8 cellular contexts compared by ENCODE assay signal in the genomic region with DNA sequence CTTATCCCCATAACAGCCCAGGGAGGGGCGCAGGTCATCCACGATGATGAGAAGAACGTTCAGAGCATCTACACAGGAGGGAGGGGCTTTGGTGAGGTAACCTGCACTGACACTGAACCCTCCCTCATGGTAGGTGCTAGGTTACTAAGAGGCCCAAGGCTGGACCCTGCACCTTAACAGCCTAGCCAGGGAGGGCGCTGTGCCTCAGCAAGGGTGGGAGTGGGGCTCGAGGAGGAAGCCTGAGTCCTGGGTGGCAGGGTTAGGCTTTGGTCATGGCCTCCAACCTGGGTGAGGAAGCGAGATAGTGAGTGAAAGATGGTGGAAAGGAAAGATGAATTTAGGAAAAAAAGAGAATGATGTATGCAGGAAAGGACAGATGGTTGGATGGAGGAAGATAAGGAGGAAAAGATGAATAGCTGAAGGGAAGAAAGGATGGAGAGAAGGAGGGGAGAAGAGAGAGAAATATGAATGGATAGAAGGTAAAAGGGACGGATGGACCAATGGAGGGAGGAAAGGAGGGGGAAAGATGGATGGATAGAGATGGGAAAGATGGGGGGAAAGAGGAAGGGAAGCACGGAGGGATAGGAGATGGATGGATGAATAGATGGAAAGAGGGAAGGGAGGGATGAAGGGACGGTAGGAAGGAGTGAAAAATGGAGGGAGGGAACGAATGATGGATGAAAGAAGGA. TPM values are rescaled to one million over a fixed set of nuclear protein-coding genes. Genes with fewer than 3 reads are reported as not detected.
A peak's percentile ranks its signal among the peaks of the same experiment; 100 is the strongest.
DNase-seq lines count a peak whose midpoint lies in the region; ATAC-seq, FAIRE-seq and TF ChIP-seq lines count a peak whose summit lies in the region.

No MANE protein-coding gene starts in this region.

- H3K79me2 ChIP-seq in GM12878 (ENCODE audit: control insufficient read depth, insufficient read depth, low read length), result peaks cover 9% of the 10 kb centered on the region

- no peaks in the 10 kb centered on the region for H3K27me3 ChIP-seq in Caco-2 (replicated peaks; ENCODE audit: control insufficient read depth, insufficient read depth, low read length)
- H3K27me3 ChIP-seq in HL-60 (ENCODE audit: insufficient read depth, poor library complexity, severe bottlenecking), result no peaks in the 10 kb centered on the region
- H3K27me3 ChIP-seq in GM12878 (replicated peaks in 1 of 2; ENCODE audit: control insufficient read depth in 2 of 2, insufficient read depth in 2 of 2, low read length in 1 of 2), result no peaks in the 10 kb centered on the region; a peak in 1 of 4 replicates

- BruUV-seq in Caco-2 (replicated peaks; lab: Mats Ljungman, UMichigan) (TSS peak; percentile 43), GM12878 (replicated peaks; lab: Mats Ljungman, UMichigan) (TSS peak; percentile 60)

- H3K9ac ChIP-seq in GM12878 (ENCODE audit: control insufficient read depth, insufficient read depth, low read length) (peak overlapping the region; percentile 65), kidney (ENCODE audit: low read length in 2 of 2) (peak overlapping the region; percentile 65 to 80)

- no peak overlapping the region; the same call in 1 of the 2 replicates for H2AFZ ChIP-seq in GM12878 (ENCODE audit: control insufficient read depth, low read depth, low read length)

- peaks cover 16% of the 10 kb centered on the region for H3K36me3 Mint-ChIP-seq in Caco-2 (ENCODE audit: insufficient read depth, unreplicated experiment)

- H3K36me3 ChIP-seq in Caco-2 (ENCODE audit: control insufficient read depth, insufficient read depth, low read length) (no peaks in the 10 kb centered on the region), GM12878 (ENCODE audit: control insufficient read depth in 2 of 2, insufficient read depth in 2 of 2, low read length in 1 of 2) (no peaks in the 10 kb centered on the region), kidney (ENCODE audit: control insufficient read depth in 1 of 2, insufficient read depth in 2 of 2, low read length in 2 of 2) (peaks cover 4 to 20% of the 10 kb centered on the region in 2 donors)

- RAD21 ChIA-PET in GM12878 (lab: Charles Lee; ENCODE audit: unreplicated experiment), result interaction anchor here (1.1 to 1.8 kb wide), 2 partner anchors 36 kb away, joined by 3 to 13 read pairs; a partner anchor contains a TSS

- peak; percentile 36 for ATAC-seq in GM19463 (IDR thresholded peaks at IDR 0.05; ENCODE audit: unreplicated experiment)
- ATAC-seq in GM12878, result peak; percentile 75

- H3K27ac ChIP-seq in HL-60 (replicated peaks), result peak overlapping the region; percentile 82
- H3K27ac ChIP-seq in GM12878 (ENCODE audit: control insufficient read depth, insufficient read depth), result peak overlapping the region; percentile 67
- H3K27ac ChIP-seq in kidney (ENCODE audit: low read depth in 2 of 2, low read length in 2 of 2), result peak overlapping the region; percentile 80 to 86

- DNase-seq in Caco-2 (peak in 1 of 2 experiments; percentile 19), HL-60 (ENCODE audit: low read depth in 1 of 2, low spot score in 1 of 2) (no peak), T-helper 1 cell (peak; percentile 30 to 80 (median 62)), GM12878 (ENCODE audit: low read depth, low spot score) (no peak), kidney (no peak), NCI-H774 (lab: John Stamatoyannopoulos, UW) (no peak)
- DNase-seq in stimulated activated CD4-positive, alpha-beta T cell treated with anti-CD3 and anti-CD28 coated beads, TNF-alpha, amount 100 ng/mL, for 4 hours (ENCODE audit: low read depth in 3 of 3), result peak in 2 of 3 experiments; percentile 23 to 28

- TF ChIP-seq EP300 in GM12878 (IDR thresholded peaks at IDR 0.05; ENCODE audit: borderline replicate concordance in 1 of 2, control insufficient read depth in 1 of 2, low read depth in 2 of 2, low read length in 2 of 2), result no peak

- peak; percentile 45; the same call in 1 of the 2 replicates for TF ChIP-seq POLR2A in GM12878 (IDR thresholded peaks at IDR 0.05; ENCODE audit: low read depth, low read length)

- peak overlapping the region; percentile 69 for H3K4me2 ChIP-seq in GM12878 (ENCODE audit: control insufficient read depth, insufficient read depth)

- SMC1A ChIA-PET in GM12878 (lab: Charles Lee; ENCODE audit: uncharacterized antibody, unreplicated experiment), result no interaction called here

- H3K9me3 ChIP-seq in Caco-2 (no peaks in the 10 kb centered on the region), GM12878 (replicated peaks; ENCODE audit: control insufficient read depth, insufficient read depth, low read length) (no peaks in the 10 kb centered on the region), kidney (ENCODE audit: control insufficient read depth in 1 of 2, low read length in 2 of 2) (no peaks in the 10 kb centered on the region)

- POLR2A ChIA-PET in Caco-2 (lab: Charles Lee) (interaction anchor here (0.7 kb wide), 1 partner anchor 35 kb away, joined by 7 read pairs; a partner anchor contains a TSS), GM12878 (lab: Charles Lee) (interaction anchor here (0.9 to 1.9 kb wide), 6 partner anchors 10 to 436 kb away, joined by 3 to 12 read pairs (median 4); a partner anchor contains a TSS)

- H3K4me3 ChIP-seq in Caco-2 (ENCODE audit: low read depth, low read length), result peak overlapping the region; percentile 39
- H3K4me3 ChIP-seq in HL-60 (replicated peaks; ENCODE audit: insufficient read depth, low read length), result peak overlapping the region; percentile 36
- H3K4me3 ChIP-seq in GM12878, result peak overlapping the region; percentile 65
- peak overlapping the region; percentile 87 to 90 for H3K4me3 ChIP-seq in kidney (ENCODE audit: low read length in 2 of 2)

- TF ChIP-seq CTCF in Caco-2 (IDR thresholded peaks at IDR 0.05; ENCODE audit: insufficient read depth in 1 of 2, low read depth in 1 of 2, low read length in 1 of 2, severe bottlenecking in 1 of 2, unreplicated experiment in 1 of 2), result no peak
- TF ChIP-seq CTCF in HL-60 (IDR thresholded peaks at IDR 0.05; ENCODE audit: insufficient read depth, low read length), result no peak
- TF ChIP-seq CTCF in GM12878 (IDR thresholded peaks at IDR 0.05 in 2 of 3, conservative IDR thresholded peaks at IDR 0.05 in 1 of 3; ENCODE audit: control insufficient read depth in 2 of 3, extremely low read depth in 1 of 3, insufficient read depth in 1 of 3, low read depth in 3 of 3, low read length in 3 of 3), result peak; percentile 53 to 67 (median 59)
- no peak for TF ChIP-seq CTCF in kidney (IDR thresholded peaks at IDR 0.05; ENCODE audit: borderline replicate concordance, extremely low read depth, insufficient read depth)

- intact Hi-C loops in Caco-2 (cut with micrococcal nuclease; ENCODE audit: unreplicated experiment) (no loop called here), GM12878 (cut with micrococcal nuclease; ENCODE audit: unreplicated experiment) (loop anchor here (2.0 to 10.0 kb wide), 2 partner anchors 36 to 430 kb away; a partner anchor contains a TSS), kidney (cut with DNase I) (no loop called here)

- FAIRE-seq in GM12878 (lab: Jason Lieb, UNC), result no peak
- FAIRE-seq in kidney (lab: Jason Lieb, UNC), result no peak

- H3K4me1 ChIP-seq in Caco-2 (no peaks in the 10 kb centered on the region), GM12878 (ENCODE audit: control insufficient read depth, insufficient read depth, low read length) (peaks cover 23% of the 10 kb centered on the region), kidney (ENCODE audit: control insufficient read depth in 1 of 2, insufficient read depth in 1 of 2, low read depth in 1 of 2, low read length in 2 of 2) (peaks cover 0 to 4% of the 10 kb centered on the region in 2 donors)

- CTCF ChIA-PET in Caco-2 (lab: Charles Lee), result interaction anchor here (0.6 to 1.3 kb wide), 2 partner anchors 36 to 377 kb away, joined by 3 to 7 read pairs; a partner anchor contains a TSS
- CTCF ChIA-PET in GM12878 (lab: Yijun Ruan, JAX), result interaction anchor here (1.3 to 2.3 kb wide), 2 partner anchors 9 to 35 kb away, joined by 4 to 16 read pairs; a partner anchor contains a TSS

- H3K4me1 Mint-ChIP-seq in Caco-2 (ENCODE audit: low read depth, unreplicated experiment), result peaks cover 6% of the 10 kb centered on the region

- H4K20me1 ChIP-seq in GM12878 (ENCODE audit: control insufficient read depth, insufficient read depth), result no peaks in the 10 kb centered on the region; the same call in 1 of the 2 replicates

- in situ Hi-C loops in GM12878 (cut with MboI), result loop anchor here (25.0 kb wide), 1 partner anchor 1183 kb away; a partner anchor contains a TSS

- no peaks in the 10 kb centered on the region for H3K27me3 Mint-ChIP-seq in Caco-2 (ENCODE audit: insufficient read depth, unreplicated experiment)

- peak overlapping the region; percentile 21 for H3K27ac Mint-ChIP-seq in Caco-2 (ENCODE audit: unreplicated experiment)

- peak overlapping the region; percentile 88 for H3K4me3 Mint-ChIP-seq in Caco-2 (ENCODE audit: unreplicated experiment)

- TF ChIP-seq RAD21 in GM12878 (IDR thresholded peaks at IDR 0.05; ENCODE audit: insufficient read depth, low read depth, low read length), result 0 out of 2 replicates have a peak, but pooled peaks have one; percentile 14

- no peaks in the 10 kb centered on the region for H3K9me3 Mint-ChIP-seq in Caco-2 (ENCODE audit: unreplicated experiment)

- 11% methylated on average over 8 of the region's 10 CpGs for WGBS in GM12878 (ENCODE audit: insufficient coverage, insufficient replicate concordance, low lambda C conversion rate, missing lambda C conversion rate)

RNA-seq across cellular contexts. Expression of a gene that starts 0.7 kb away (rescaled TPM):
- 35.1 and 37.8 TPM in 2 replicates for total RNA-seq in Caco-2 (2022)
- 62.3 and 67.5 TPM in 2 replicates for total RNA-seq in GM12878 (2013; cell fraction: nucleolus; rRNA removed)
- total RNA-seq in GM12878 (2014; rRNA removed), result 48.2 and 51.2 TPM in 2 replicates
- total RNA-seq in GM12878 (2014; rRNA removed; fragmentation: Illumina TruSeq; extraction: Trizol), result 23.8 and 26.8 TPM in 2 replicates
- 51.3 and 52.2 TPM in 2 replicates for total RNA-seq in GM12878 (2021)
- polyA plus RNA-seq in GM12878 (2011; ENCODE audit: low read depth), result 29.8 TPM
- 59.3 and 79.1 TPM in 2 replicates for polyA plus RNA-seq in GM12878 (2011; rRNA removed)
- 80.0 and 90.9 TPM in 2 replicates for polyA plus RNA-seq in GM12878 (2011; cell fraction: cytosol; rRNA removed)
- 52.3 and 66.6 TPM in 2 replicates for polyA plus RNA-seq in GM12878 (2011; cell fraction: nucleus; rRNA removed)
- 41.1 and 45.9 TPM in 2 replicates for polyA plus RNA-seq in GM12878 (2012)
- polyA plus RNA-seq in GM12878 (2014; fragmentation: Illumina TruSeq; extraction: Trizol), result 53.1 and 63.4 TPM in 2 replicates
- polyA plus RNA-seq in GM12878 (2014; fragmentation: Nextera tagmentation; extraction: Ambion mirVana), result 1 to 10 TPM; 6.1 to 9.6 TPM
- 47.2 and 52.4 TPM in 2 replicates for polyA plus RNA-seq in GM12878 (2014; rRNA removed)
- polyA plus RNA-seq in GM12878 (2016; fragmentation: Nextera tagmentation; extraction: Ambion mirVana), result 10 to 100 TPM; 62.4 to 66.6 TPM
- 76.7 and 84.8 TPM in 2 replicates for polyA minus RNA-seq in GM12878 (2011; rRNA and poly(A)+ RNA removed)
- polyA minus RNA-seq in GM12878 (2011; cell fraction: cytosol; rRNA and poly(A)+ RNA removed), result 32.3 and 35.1 TPM in 2 replicates
- 29.0 and 36.7 TPM in 2 replicates for polyA minus RNA-seq in GM12878 (2011; cell fraction: nucleus; rRNA and poly(A)+ RNA removed)
- 85.8 TPM for total RNA-seq in kidney
- 19.6 TPM for polyA plus RNA-seq in kidney (ENCODE audit: insufficient read depth, low read depth, low replicate concordance)

RNA-seq across cellular contexts. Expression of a gene that starts 36.4 kb away (rescaled TPM):
- 7.1 and 10.2 TPM in 2 replicates for total RNA-seq in Caco-2 (2022)
- 20.5 and 23.1 TPM in 2 replicates for total RNA-seq in GM12878 (2013; cell fraction: nucleolus; rRNA removed)
- total RNA-seq in GM12878 (2014; rRNA removed), result 20.4 and 20.7 TPM in 2 replicates
- 22.0 and 24.6 TPM in 2 replicates for total RNA-seq in GM12878 (2014; rRNA removed; fragmentation: Illumina TruSeq; extraction: Trizol)
- 27.1 and 28.6 TPM in 2 replicates for total RNA-seq in GM12878 (2021)
- polyA plus RNA-seq in GM12878 (2011; ENCODE audit: low read depth), result 16.1 TPM
- 42.3 and 42.8 TPM in 2 replicates for polyA plus RNA-seq in GM12878 (2011; rRNA removed)
- 33.7 and 36.5 TPM in 2 replicates for polyA plus RNA-seq in GM12878 (2011; cell fraction: cytosol; rRNA removed)
- polyA plus RNA-seq in GM12878 (2011; cell fraction: nucleus; rRNA removed), result 38.1 and 45.5 TPM in 2 replicates
- 23.2 and 26.3 TPM in 2 replicates for polyA plus RNA-seq in GM12878 (2012)
- 21.4 and 23.8 TPM in 2 replicates for polyA plus RNA-seq in GM12878 (2014; fragmentation: Illumina TruSeq; extraction: Trizol)
- 10 to 100 TPM in 1 of 2 experiments, 1 to 10 TPM in 1; 9.2 to 17.6 TPM for polyA plus RNA-seq in GM12878 (2014; fragmentation: Nextera tagmentation; extraction: Ambion mirVana)
- polyA plus RNA-seq in GM12878 (2014; rRNA removed), result 24.7 and 27.1 TPM in 2 replicates
- polyA plus RNA-seq in GM12878 (2016; fragmentation: Nextera tagmentation; extraction: Ambion mirVana), result 10 to 100 TPM; 26.5 to 26.6 TPM
- polyA minus RNA-seq in GM12878 (2011; rRNA and poly(A)+ RNA removed), result 19.1 and 27.5 TPM in 2 replicates
- polyA minus RNA-seq in GM12878 (2011; cell fraction: cytosol; rRNA and poly(A)+ RNA removed), result 10.1 and 11.8 TPM in 2 replicates
- polyA minus RNA-seq in GM12878 (2011; cell fraction: nucleus; rRNA and poly(A)+ RNA removed), result 33.7 and 43.8 TPM in 2 replicates
- 20.2 TPM for total RNA-seq in kidney
- 39.0 TPM for polyA plus RNA-seq in kidney (ENCODE audit: insufficient read depth, low read depth, low replicate concordance)

RNA-seq across cellular contexts. Expression of a gene that starts 45.4 kb away (rescaled TPM):
- total RNA-seq in Caco-2 (2022) (not detected in 2 replicates), GM12878 (2014; rRNA removed) (0.40 TPM in 1 of 2 replicates, not detected in the other), GM12878 (2014; rRNA removed; fragmentation: Illumina TruSeq; extraction: Trizol) (not detected in 2 replicates), GM12878 (2021) (not detected in 2 replicates), kidney (not detected)
- total RNA-seq in GM12878 (2013; cell fraction: nucleolus; rRNA removed), result not detected in 2 replicates
- not detected for polyA plus RNA-seq in GM12878 (2011; ENCODE audit: low read depth)
- polyA plus RNA-seq in GM12878 (2011; rRNA removed) (0.05 TPM in 1 of 2 replicates, not detected in the other), GM12878 (2014; fragmentation: Illumina TruSeq; extraction: Trizol) (0.29 TPM in 1 of 2 replicates, not detected in the other), GM12878 (2014; fragmentation: Nextera tagmentation; extraction: Ambion mirVana) (under 1 TPM in 1 of 2 experiments, not detected in 1; 0.29 TPM), GM12878 (2014; rRNA removed) (0.26 TPM in 1 of 2 replicates, not detected in the other), GM12878 (2016; fragmentation: Nextera tagmentation; extraction: Ambion mirVana) (not detected), kidney (ENCODE audit: insufficient read depth, low read depth, low replicate concordance) (not detected)
- 0.06 and 0.07 TPM in 2 replicates for polyA plus RNA-seq in GM12878 (2011; cell fraction: cytosol; rRNA removed)
- not detected in 2 replicates for polyA plus RNA-seq in GM12878 (2011; cell fraction: nucleus; rRNA removed)
- not detected in 2 replicates for polyA plus RNA-seq in GM12878 (2012)
- polyA minus RNA-seq in GM12878 (2011; rRNA and poly(A)+ RNA removed), result 0.52 TPM in 1 of 2 replicates, not detected in the other
- not detected in 2 replicates for polyA minus RNA-seq in GM12878 (2011; cell fraction: cytosol; rRNA and poly(A)+ RNA removed)
- not detected in 2 replicates for polyA minus RNA-seq in GM12878 (2011; cell fraction: nucleus; rRNA and poly(A)+ RNA removed)

Comparison
In these comparisons a context has a peak if more than half of its experiments do, and no peak if none do; other contexts are left out.
1. DNase-seq: peak in T-helper 1 cell (5 of 5) and stimulated activated CD4-positive, alpha-beta T cell treated with anti-CD3 and anti-CD28 coated beads, TNF-alpha, amount 100 ng/mL, for 4 hours (2 of 3); none in HL-60 (0 of 2), GM12878 (single experiment), kidney (single experiment) and NCI-H774 (single experiment).
2. H3K4me3 ChIP-seq: peak in every context shown above with its lines; median percentile 88 in kidney; 65 in GM12878; 39 in Caco-2; 36 in HL-60.
3. CTCF ChIP-seq: peak in GM12878 (3 of 3); none in Caco-2 (0 of 2), HL-60 (single experiment) and kidney (single experiment).
4. Peak in every context shown above with its lines, with median percentiles within 50 percentile points of each other: H3K27ac ChIP-seq.